In genomic region chr7:115678049-115678982, GRCh38 we compare ENCODE assay signal across 1 cellular context.
A peak's percentile ranks its signal among the peaks of the same experiment; 100 is the strongest.
TF ChIP-seq lines count a peak whose summit lies in the region.

No MANE protein-coding gene starts in this region.

TF ChIP-seq in HepG2, 621 proteins besides CTCF, POLR2A, EP300 and RAD21 (continued from another document and continues in another):
- TF ChIP-seq THAP8 (CRISPR knock-in tag; IDR thresholded peaks at IDR 0.05; ENCODE audit: borderline replicate concordance), result no peak
- TF ChIP-seq ZSCAN25 (CRISPR knock-in tag; IDR thresholded peaks at IDR 0.05), result no peak
- no peak for TF ChIP-seq KLF9 (CRISPR knock-in tag; IDR thresholded peaks at IDR 0.05; ENCODE audit: low read depth)
- TF ChIP-seq AHDC1 (CRISPR knock-in tag; IDR thresholded peaks at IDR 0.05; ENCODE audit: borderline replicate concordance), result peak; percentile 90
- no peak for TF ChIP-seq CEBPZ (IDR thresholded peaks at IDR 0.05; ENCODE audit: low read length)
- no peak for TF ChIP-seq MEIS1 (CRISPR knock-in tag; IDR thresholded peaks at IDR 0.05; ENCODE audit: borderline replicate concordance)
- TF ChIP-seq ZNF672 (CRISPR knock-in tag; IDR thresholded peaks at IDR 0.05), result no peak
- TF ChIP-seq GABPA (IDR thresholded peaks at IDR 0.05; ENCODE audit: low read depth, low read length), result no peak
- peak; percentile 33; the same call in 1 of the 2 replicates for TF ChIP-seq GABPA (CRISPR knock-in tag; IDR thresholded peaks at IDR 0.05; ENCODE audit: low read depth)
- TF ChIP-seq MZF1 (CRISPR knock-in tag; IDR thresholded peaks at IDR 0.05; ENCODE audit: borderline replicate concordance), result no peak
- TF ChIP-seq ARID5B (CRISPR knock-in tag; IDR thresholded peaks at IDR 0.05), result peak; percentile 98
- TF ChIP-seq E2F1 (CRISPR knock-in tag; IDR thresholded peaks at IDR 0.05), result no peak
- no peak for TF ChIP-seq ZNF740 (CRISPR knock-in tag; IDR thresholded peaks at IDR 0.05)
- peak; percentile 81 for TF ChIP-seq GATAD2A (CRISPR knock-in tag; IDR thresholded peaks at IDR 0.05)
- TF ChIP-seq DRAP1 (CRISPR knock-in tag; IDR thresholded peaks at IDR 0.05), result no peak
- TF ChIP-seq SNAPC5 (CRISPR knock-in tag; IDR thresholded peaks at IDR 0.05; ENCODE audit: borderline replicate concordance), result no peak
- TF ChIP-seq MYPOP (CRISPR knock-in tag; IDR thresholded peaks at IDR 0.05), result peak; percentile 21; the same call in 1 of the 2 replicates
- no peak for TF ChIP-seq JDP2 (CRISPR knock-in tag; IDR thresholded peaks at IDR 0.05; ENCODE audit: borderline replicate concordance)
- no peak for TF ChIP-seq ZNF33B (CRISPR knock-in tag; IDR thresholded peaks at IDR 0.05)
- no peak for TF ChIP-seq ZNF576 (CRISPR knock-in tag; IDR thresholded peaks at IDR 0.05)
- no peak for TF ChIP-seq WIZ (CRISPR knock-in tag; IDR thresholded peaks at IDR 0.05)
- TF ChIP-seq TOE1 (CRISPR knock-in tag; IDR thresholded peaks at IDR 0.05), result no peak
- no peak for TF ChIP-seq KAT2B (IDR thresholded peaks at IDR 0.05; ENCODE audit: borderline replicate concordance, low read depth, low read length)
- TF ChIP-seq ZNF790 (CRISPR knock-in tag; IDR thresholded peaks at IDR 0.05; ENCODE audit: borderline replicate concordance), result no peak
- TF ChIP-seq TCF7 (IDR thresholded peaks at IDR 0.05; ENCODE audit: low read depth), result peak; percentile 39
- no peak for TF ChIP-seq MAFG (CRISPR knock-in tag; IDR thresholded peaks at IDR 0.05)
- no peak for TF ChIP-seq ZNF3 (CRISPR knock-in tag; IDR thresholded peaks at IDR 0.05)
- TF ChIP-seq ZKSCAN5 (CRISPR knock-in tag; IDR thresholded peaks at IDR 0.05), result no peak
- TF ChIP-seq FOXK1 (CRISPR knock-in tag; IDR thresholded peaks at IDR 0.05; ENCODE audit: borderline replicate concordance, low read depth), result peak; percentile 75
- no peak for TF ChIP-seq ZBTB4 (CRISPR knock-in tag; IDR thresholded peaks at IDR 0.05; ENCODE audit: borderline replicate concordance)
- TF ChIP-seq MXD1 (CRISPR knock-in tag; IDR thresholded peaks at IDR 0.05), result no peak
- no peak for TF ChIP-seq ZNF850 (CRISPR knock-in tag; conservative IDR thresholded peaks at IDR 0.05)
- no peak for TF ChIP-seq ZNF383 (CRISPR knock-in tag; IDR thresholded peaks at IDR 0.05; ENCODE audit: borderline replicate concordance)
- no peak for TF ChIP-seq ZBTB21 (CRISPR knock-in tag; IDR thresholded peaks at IDR 0.05)
- no peak for TF ChIP-seq ZNF891 (CRISPR knock-in tag; IDR thresholded peaks at IDR 0.05)
- no peak for TF ChIP-seq ZIK1 (CRISPR knock-in tag; IDR thresholded peaks at IDR 0.05; ENCODE audit: borderline replicate concordance, low read depth)
- TF ChIP-seq ZNF616 (CRISPR knock-in tag; IDR thresholded peaks at IDR 0.05; ENCODE audit: low read depth), result no peak
- no peak for TF ChIP-seq HMGA1 (CRISPR knock-in tag; conservative IDR thresholded peaks at IDR 0.05)
- no peak for TF ChIP-seq ZNF768 (CRISPR knock-in tag; IDR thresholded peaks at IDR 0.05)
